ENCODE assay signal across 11 cellular contexts in the genomic region with DNA sequence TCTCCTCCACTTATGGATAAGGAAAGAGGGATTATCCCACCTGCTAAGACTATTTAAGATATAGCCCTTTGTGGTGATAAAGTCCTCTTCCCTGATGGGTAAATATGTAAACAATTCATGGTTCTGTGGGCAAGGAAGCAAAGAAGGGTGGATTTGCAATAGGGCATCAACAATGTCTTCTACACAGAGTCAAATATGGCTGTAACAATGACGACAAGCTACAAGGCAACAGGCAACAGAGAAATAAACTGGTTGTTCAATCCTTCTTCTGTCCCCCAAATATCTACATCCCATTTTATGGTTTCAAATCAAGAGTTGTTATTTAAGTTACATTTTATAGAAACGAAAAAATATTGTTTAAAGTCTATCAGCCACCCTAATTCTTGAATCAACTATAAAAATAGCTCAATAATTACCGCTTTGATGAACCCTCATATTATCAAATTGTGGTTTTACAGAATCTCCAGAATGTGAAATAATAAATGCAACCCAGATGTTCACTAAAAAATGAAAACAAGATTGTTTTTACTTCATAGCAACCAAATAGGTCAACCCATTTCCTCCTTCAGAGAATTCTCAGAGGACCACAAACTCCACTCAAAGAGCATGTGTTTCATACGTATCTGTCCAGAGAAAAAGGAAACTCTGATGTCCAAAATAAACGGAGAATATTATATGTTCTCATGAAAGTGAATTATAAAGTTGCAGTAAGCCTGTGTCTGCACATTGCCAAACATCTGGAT. TPM values are rescaled to one million over a fixed set of nuclear protein-coding genes. Genes with fewer than 3 reads are reported as not detected.
A peak's percentile ranks its signal among the peaks of the same experiment; 100 is the strongest.
DNase-seq lines count a peak whose midpoint lies in the region; ATAC-seq and FAIRE-seq lines count a peak whose summit lies in the region.
"Had no signal": no experiment of that assay in that cellular context is flagged by ENCODE, and none has a peak within 500 bp of the region (broad histone marks: within the 10 kb centered on the region; RNA-seq: fewer than 3 reads in every experiment).

No MANE protein-coding gene starts in this region.

- peak overlapping the region; percentile 28 to 35 for H3K27ac ChIP-seq in small intestine (ENCODE audit: low read depth in 1 of 2, low read length in 1 of 2)

- H3K4me3 ChIP-seq in small intestine (ENCODE audit: low read depth in 1 of 2, low read length in 2 of 2): no peak overlapping the region
- H3K4me3 ChIP-seq: adrenal gland had no signal

- no peaks in the 10 kb centered on the region for H3K27me3 ChIP-seq in small intestine (ENCODE audit: control insufficient read depth in 2 of 2, insufficient read depth in 2 of 2, low read length in 2 of 2)
- H3K27me3 ChIP-seq: adrenal gland had no signal

- DNase-seq in GM03348 (ENCODE audit: low spot score) (peak; percentile 74), RPMI7951 (ENCODE audit: low read depth) (peak; percentile 82), fibroblast of the conjunctiva (ENCODE audit: low read depth) (peak; percentile 92), small intestine (no peak), DMS153 (lab: John Stamatoyannopoulos, UW) (no peak)
- DNase-seq: adrenal gland, NCI-H1105 treated with DMSO at 0.1 percent for 48 hours had no signal

- H3K9me3 ChIP-seq in small intestine (ENCODE audit: control insufficient read depth, low read depth): no peaks in the 10 kb centered on the region
- H3K9me3 ChIP-seq: adrenal gland had no signal

- H3K4me1 ChIP-seq in small intestine (ENCODE audit: control insufficient read depth in 2 of 2, insufficient read depth in 1 of 2, low read depth in 1 of 2, low read length in 1 of 2): peaks cover 12 to 15% of the 10 kb centered on the region in 2 donors

- H3K36me3 ChIP-seq in small intestine (ENCODE audit: control insufficient read depth in 2 of 2, insufficient read depth in 2 of 2, low read length in 2 of 2): no peaks in the 10 kb centered on the region
- H3K36me3 ChIP-seq: adrenal gland had no signal

- ATAC-seq in HG03520 (IDR thresholded peaks at IDR 0.05; ENCODE audit: unreplicated experiment) (no peak), HG03139 (IDR thresholded peaks at IDR 0.05; ENCODE audit: unreplicated experiment) (no peak), GM19351 (IDR thresholded peaks at IDR 0.05; ENCODE audit: unreplicated experiment) (no peak)
- ATAC-seq: HCT116 had no signal

- no peak for FAIRE-seq in small intestine (lab: Jason Lieb, UNC)

- 47 to 77% (median 74%) methylated on average over 5 of the region's 5 CpGs for WGBS in small intestine, 3 donors

RNA-seq across cellular contexts. Expression of a gene that starts 13.8 kb away (rescaled TPM):
- total RNA-seq in RPMI7951 (2014; rRNA removed; shearing (Covaris generic)): 18.4 and 20.6 TPM in 2 replicates
- polyA plus RNA-seq in small intestine: 10 to 100 TPM; 21.3 to 24.6 (median 24.2) TPM

Comparison
In these comparisons a context has a peak if more than half of its experiments do, and no peak if none do; other contexts are left out.
1. DNase-seq: peak in GM03348 (single experiment), RPMI7951 (single experiment) and fibroblast of the conjunctiva (single experiment); none in small intestine (single experiment) and DMS153 (single experiment).